ENCODE assay signal across 9 cellular contexts in the genomic region with DNA sequence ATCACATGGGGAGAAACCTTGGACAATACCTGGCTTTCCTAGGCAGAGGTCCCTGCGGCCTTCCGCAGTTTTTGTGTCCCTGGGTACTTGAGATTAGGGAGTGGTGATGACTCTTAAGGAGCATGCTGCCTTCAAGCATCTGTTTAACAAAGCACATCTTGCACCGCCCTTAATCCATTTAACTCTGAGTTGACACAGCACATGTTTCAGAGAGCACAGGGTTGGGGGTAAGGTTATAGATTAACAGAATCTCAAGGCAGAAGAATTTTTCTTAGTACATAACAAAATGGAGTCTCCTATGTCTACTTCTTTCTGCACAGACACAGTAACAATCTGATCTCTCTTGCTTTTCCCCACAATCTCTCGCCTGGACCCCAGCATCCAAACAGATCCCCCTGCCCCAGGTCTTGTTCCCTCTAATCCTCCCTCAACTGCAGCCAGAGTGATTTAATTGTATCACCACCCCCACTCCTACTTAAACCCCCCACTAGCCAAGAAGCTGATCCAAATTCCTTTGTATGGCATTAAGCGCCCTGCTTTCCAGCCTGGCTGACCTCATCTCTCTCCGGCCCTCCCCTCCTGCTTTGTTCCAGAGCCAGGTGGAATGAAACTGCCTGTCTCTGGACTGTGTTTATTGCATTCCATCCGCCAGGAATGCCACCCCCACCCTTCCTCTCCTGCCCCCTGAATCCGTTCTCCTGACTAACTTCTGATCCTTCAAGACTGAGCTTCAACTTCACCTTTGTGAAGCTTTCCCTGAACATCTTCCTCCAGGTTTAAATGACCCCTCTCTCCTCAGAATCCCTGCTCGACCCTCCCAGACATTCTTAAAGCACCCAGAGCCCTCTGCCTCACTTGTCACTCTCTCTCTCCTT. TPM values are rescaled to one million over a fixed set of nuclear protein-coding genes. Genes with fewer than 3 reads are reported as not detected.
DNase-seq lines count a peak whose midpoint lies in the region; ATAC-seq and TF ChIP-seq lines count a peak whose summit lies in the region.
"Not testable (repeated sequence)": the region's sequence is repeated elsewhere in the genome, so short reads cannot be mapped to it uniquely, and the experiment has no call there.
"Had no signal": no experiment of that assay in that cellular context is flagged by ENCODE, and none has a peak within 500 bp of the region (broad histone marks: within the 10 kb centered on the region; RNA-seq: fewer than 3 reads in every experiment).

No MANE protein-coding gene starts in this region.

- H3K9ac ChIP-seq in PC-3 (ENCODE audit: low read length), result not testable (repeated sequence)

- H3K4me2 ChIP-seq in PC-3 (ENCODE audit: low read length), result peak overlapping the region; percentile 68

- peak; percentile 93 for ATAC-seq in PC-3

- H4K20me1 ChIP-seq in PC-3 (ENCODE audit: low read length), result not testable (repeated sequence)

- H3K27me3 Mint-ChIP-seq in Caco-2 (ENCODE audit: insufficient read depth, unreplicated experiment); neural crest cell (ENCODE audit: low read depth); type B pancreatic cell: not testable (repeated sequence)

- in situ Hi-C loops in brain microvascular endothelial cell (cut with HindIII; ENCODE audit: low pct_ligation_motif_present, low sequenced_read_pairs), result not testable (repeated sequence)

- peaks cover 53% of the 10 kb centered on the region for H3K4me1 Mint-ChIP-seq in Caco-2 (ENCODE audit: low read depth, unreplicated experiment)
- peaks cover 10% of the 10 kb centered on the region for H3K4me1 Mint-ChIP-seq in neural crest cell
- H3K4me1 Mint-ChIP-seq in type B pancreatic cell (ENCODE audit: unreplicated experiment), result peaks cover 14% of the 10 kb centered on the region

- not testable (repeated sequence) for H3K27me3 ChIP-seq in Caco-2 (replicated peaks; ENCODE audit: control insufficient read depth, insufficient read depth, low read length); PC-3 (ENCODE audit: low read length); brain microvascular endothelial cell (replicated peaks)

- H3K27ac ChIP-seq in PC-3 (ENCODE audit: low read length), result peak overlapping the region; percentile 32
- H3K27ac ChIP-seq in brain microvascular endothelial cell, result not testable (repeated sequence)

- POLR2A ChIA-PET in Caco-2 (lab: Charles Lee) (interaction anchor here (0.5 to 3.8 kb wide), 41 partner anchors 10 to 1270 kb away, joined by 3 to 119 read pairs (median 6); a partner anchor contains a TSS), PC-3 (lab: Charles Lee; ENCODE audit: unreplicated experiment) (interaction anchor here (0.6 kb wide), 2 partner anchors 69 to 192 kb away, joined by 15 to 25 read pairs; no protein-coding TSS in a partner anchor)

- H3K36me3 Mint-ChIP-seq in Caco-2 (ENCODE audit: insufficient read depth, unreplicated experiment), result peaks cover 19% of the 10 kb centered on the region
- H3K36me3 Mint-ChIP-seq in neural crest cell (ENCODE audit: low read depth); type B pancreatic cell: not testable (repeated sequence)

- not testable (repeated sequence) for H3K9me2 ChIP-seq in PC-3 (replicated peaks; ENCODE audit: low read length)

- intact Hi-C loops in Caco-2 (cut with micrococcal nuclease; ENCODE audit: unreplicated experiment), result loop anchor here (1.0 to 5.0 kb wide), 3 partner anchors 36 to 431 kb away; no protein-coding TSS in a partner anchor
- intact Hi-C loops in PC-3 (cut with micrococcal nuclease), result loop anchor here (2.0 to 10.0 kb wide), 2 partner anchors 48 to 428 kb away; no protein-coding TSS in a partner anchor

- H3K79me2 ChIP-seq in PC-3 (ENCODE audit: low read length), result not testable (repeated sequence)

- H3K9me3 ChIP-seq in Caco-2; PC-3 (ENCODE audit: low read length): not testable (repeated sequence)

- CTCF ChIA-PET in Caco-2 (lab: Charles Lee), result interaction anchor here (0.5 to 9.0 kb wide), 32 partner anchors 12 to 1745 kb away, joined by 3 to 354 read pairs (median 5); a partner anchor contains a TSS
- CTCF ChIA-PET in PC-3 (lab: Charles Lee), result interaction anchor here (0.6 to 2.7 kb wide), 8 partner anchors 15 to 307 kb away, joined by 3 to 26 read pairs (median 12); a partner anchor contains a TSS

- TF ChIP-seq CTCF in Caco-2 (IDR thresholded peaks at IDR 0.05; ENCODE audit: insufficient read depth in 1 of 2, low read depth in 1 of 2, low read length in 1 of 2, severe bottlenecking in 1 of 2, unreplicated experiment in 1 of 2) (peak; percentile 44 to 50), brain microvascular endothelial cell (IDR thresholded peaks at IDR 0.05; ENCODE audit: low read depth, low read length, missing control alignments) (peak; percentile 23)
- not testable (repeated sequence) for TF ChIP-seq CTCF in PC-3 (conservative IDR thresholded peaks at IDR 0.05; ENCODE audit: low read depth, low read length); fibroblast of pulmonary artery (IDR thresholded peaks at IDR 0.05; ENCODE audit: low read length, missing control alignments); neural crest cell (conservative IDR thresholded peaks at IDR 0.05); type B pancreatic cell (conservative IDR thresholded peaks at IDR 0.05)

- not testable (repeated sequence) for H3K9me3 Mint-ChIP-seq in Caco-2 (ENCODE audit: unreplicated experiment); neural crest cell; type B pancreatic cell

- H3K4me3 Mint-ChIP-seq in Caco-2 (ENCODE audit: unreplicated experiment) (peak overlapping the region; percentile 63), type B pancreatic cell (peak overlapping the region; percentile 47)
- not testable (repeated sequence) for H3K4me3 Mint-ChIP-seq in neural crest cell

- not testable (repeated sequence) for BruUV-seq in Caco-2 (replicated peaks; lab: Mats Ljungman, UMichigan)
- BruUV-seq in PC-3 (replicated peaks; lab: Mats Ljungman, UMichigan), result TSS peak; percentile 13

- H3F3A ChIP-seq in PC-3 (ENCODE audit: low read length, unreplicated experiment), result not testable (repeated sequence)

- H3K27ac Mint-ChIP-seq in Caco-2 (ENCODE audit: unreplicated experiment), result peak overlapping the region; percentile 98
- peak overlapping the region; percentile 65 for H3K27ac Mint-ChIP-seq in neural crest cell (ENCODE audit: unreplicated experiment)
- peak overlapping the region; percentile 94 for H3K27ac Mint-ChIP-seq in type B pancreatic cell

- not testable (repeated sequence) for H3K36me3 ChIP-seq in Caco-2 (ENCODE audit: control insufficient read depth, insufficient read depth, low read length); PC-3 (ENCODE audit: low read depth, low read length); brain microvascular endothelial cell (replicated peaks)

- peak overlapping the region; percentile 24; the same call in 1 of the 2 replicates for H2AFZ ChIP-seq in PC-3 (ENCODE audit: low read length)

- peak overlapping the region; percentile 13 for H3K4me3 ChIP-seq in Caco-2 (ENCODE audit: low read depth, low read length)
- H3K4me3 ChIP-seq in PC-3 (ENCODE audit: low read length), result peak overlapping the region; percentile 26; the same call in 1 of the 2 replicates
- H3K4me3 ChIP-seq in brain microvascular endothelial cell (ENCODE audit: low read depth, low read length); fibroblast of pulmonary artery (replicated peaks; ENCODE audit: low read depth, low read length): not testable (repeated sequence)

- H3K4me1 ChIP-seq in Caco-2, result peaks cover 72% of the 10 kb centered on the region
- peaks cover 19% of the 10 kb centered on the region for H3K4me1 ChIP-seq in PC-3 (ENCODE audit: insufficient read depth, low read length)

- peak; percentile 96 to 99 for DNase-seq in Caco-2
- peak; percentile 65 for DNase-seq in HS-5 (ENCODE audit: low read depth)
- DNase-seq in PC-3, result peak; percentile 81
- DNase-seq in brain microvascular endothelial cell; neural crest cell (ENCODE audit: low read depth, low spot score); type B pancreatic cell (ENCODE audit: extremely low spot score, unreplicated experiment): not testable (repeated sequence)
- peak; percentile 55 for DNase-seq in fibroblast of pulmonary artery (ENCODE audit: low read depth)
- peak; percentile 97 for DNase-seq in kidney glomerular epithelial cell (lab: John Stamatoyannopoulos, UW)

RNA-seq across cellular contexts. Expression of a gene that starts 15.0 kb away (rescaled TPM):
- total RNA-seq in Caco-2 (2022), result 38.8 and 42.3 TPM in 2 replicates
- 19.5 and 22.7 TPM in 2 replicates for total RNA-seq in PC-3 (2014; rRNA removed)
- total RNA-seq in neural crest cell, result 34.0 and 37.8 TPM in 2 replicates
- total RNA-seq in type B pancreatic cell (ENCODE audit: low replicate concordance), result 63.1 and 77.1 TPM in 2 replicates

RNA-seq across cellular contexts. Expression of a gene that starts 21.6 kb away (rescaled TPM):
- total RNA-seq in Caco-2 (2022) (403 and 420 TPM in 2 replicates), PC-3 (2014; rRNA removed) (292 and 294 TPM in 2 replicates), neural crest cell (112 and 116 TPM in 2 replicates), type B pancreatic cell (ENCODE audit: low replicate concordance) (124 and 185 TPM in 2 replicates)

RNA-seq across cellular contexts. Expression of a gene that starts 29.3 kb away (rescaled TPM):
- total RNA-seq in Caco-2 (2022) (0.09 TPM in 1 of 2 replicates, not detected in the other), PC-3 (2014; rRNA removed) (0.12 TPM in 1 of 2 replicates, not detected in the other), neural crest cell (not detected in 2 replicates), type B pancreatic cell (ENCODE audit: low replicate concordance) (not detected in 2 replicates)
- total RNA-seq: activated CD4-positive, alpha-beta T cell treated with anti-CD3 and anti-CD28 coated beads for 36 hours had no signal

RNA-seq across cellular contexts. Expression of a gene that starts 36.5 kb away (rescaled TPM):
- total RNA-seq in Caco-2 (2022) (13.0 and 15.6 TPM in 2 replicates), PC-3 (2014; rRNA removed) (0.52 and 0.91 TPM in 2 replicates), neural crest cell (2.8 and 2.9 TPM in 2 replicates), type B pancreatic cell (ENCODE audit: low replicate concordance) (2.2 and 2.6 TPM in 2 replicates)
- total RNA-seq: activated CD4-positive, alpha-beta T cell treated with anti-CD3 and anti-CD28 coated beads for 36 hours had no signal
